11 cellular contexts compared by ENCODE assay signal in genomic region chr1:151512326-151512725, GRCh38. TPM values are rescaled to one million over a fixed set of nuclear protein-coding genes. Genes with fewer than 3 reads are reported as not detected.
A peak's percentile ranks its signal among the peaks of the same experiment; 100 is the strongest.
DNase-seq lines count a peak whose midpoint lies in the region; ATAC-seq, FAIRE-seq and TF ChIP-seq lines count a peak whose summit lies in the region.
"Had no signal": no experiment of that assay in that cellular context is flagged by ENCODE, and none has a peak within 500 bp of the region (broad histone marks: within the 10 kb centered on the region; RNA-seq: fewer than 3 reads in every experiment).

No MANE protein-coding gene starts in this region.

- H3K4me3 ChIP-seq in kidney (ENCODE audit: low read length in 2 of 2) (peak overlapping the region; percentile 67 to 72), thyroid gland (replicated peaks in 1 of 3) (peak overlapping the region in 1 of 3 donors; percentile 52), WERI-Rb-1 (ENCODE audit: low read depth, low read length) (no peak overlapping the region; the same call in 1 of the 2 replicates)

- no peak for DNase-seq in activated T-cell treated with anti-CD3 and anti-CD28 coated beads, Interleukin-2, amount 50 U/mL, for 4 hours
- no peak for DNase-seq in activated T-cell treated with anti-CD3 and anti-CD28 coated beads for 4 hours
- DNase-seq in activated T-helper 1 cell treated with anti-CD3 and anti-CD28 coated beads, Interleukin-12 subunit alpha, Interleukin-12 subunit beta, Interleukin-2, Interleukin-4 antibody, amounts not matched to agents 30 ng/mL and 10 ng/mL and 1 ng/mL, durations not matched to agents 14 hours and 24 hours and 36 hours (ENCODE audit: low spot score): no peak
- no peak for DNase-seq in kidney
- DNase-seq in thyroid gland: peak in 1 of 2 donors; percentile 10
- no peak for DNase-seq in WERI-Rb-1
- no peak for DNase-seq in hippocampal formation (lab: John Stamatoyannopoulos, UW)
- no peak for DNase-seq in AML-193 (lab: John Stamatoyannopoulos, UW)
- DNase-seq: cortex of kidney, T1000 had no signal

- no peaks in the 10 kb centered on the region for H3K36me3 ChIP-seq in kidney (ENCODE audit: control insufficient read depth in 1 of 2, insufficient read depth in 2 of 2, low read length in 2 of 2)
- H3K36me3 ChIP-seq in thyroid gland: no peaks in the 10 kb centered on the region
- H3K36me3 ChIP-seq in WERI-Rb-1: no peaks in the 10 kb centered on the region

- 38 to 43% methylated on average over 3 to 4 of the region's 4 CpGs for WGBS in thyroid gland, 2 donors

- no peak for FAIRE-seq in kidney (lab: Jason Lieb, UNC)

- H3K27ac ChIP-seq in kidney (ENCODE audit: low read depth in 2 of 2, low read length in 2 of 2) (peak overlapping the region; percentile 80 to 86), thyroid gland (peak overlapping the region; percentile 72 to 93 (median 89)), WERI-Rb-1 (no peak overlapping the region)

- H3K27me3 ChIP-seq in thyroid gland (no peaks in the 10 kb centered on the region), WERI-Rb-1 (ENCODE audit: insufficient read depth, low read depth, severe bottlenecking) (peaks cover 33% of the 10 kb centered on the region)

- H3K9ac ChIP-seq in kidney (ENCODE audit: low read length in 2 of 2): peak overlapping the region; percentile 81 to 89

- intact Hi-C loops in activated T-helper 1 cell treated with anti-CD3 and anti-CD28 coated beads, Interleukin-12 subunit alpha, Interleukin-12 subunit beta, Interleukin-2, Interleukin-4 antibody, amounts not matched to agents 30 ng/mL and 10 ng/mL and 1 ng/mL, durations not matched to agents 14 hours and 24 hours and 36 hours (cut with micrococcal nuclease): no loop called here
- intact Hi-C loops in kidney (cut with DNase I) (no loop called here), thyroid gland (cut with DNase I) (loop anchor here (2.0 kb wide), 1 partner anchor 24 kb away; no protein-coding TSS in a partner anchor)

- H3K4me1 Mint-ChIP-seq in activated T-cell treated with anti-CD3 and anti-CD28 coated beads, Interleukin-2, amount 50 U/mL, for 4 hours (ENCODE audit: low read depth): peaks cover 30% of the 10 kb centered on the region
- H3K4me1 Mint-ChIP-seq in activated T-helper 1 cell treated with anti-CD3 and anti-CD28 coated beads, Interleukin-12 subunit alpha, Interleukin-12 subunit beta, Interleukin-2, Interleukin-4 antibody, amounts not matched to agents 30 ng/mL and 10 ng/mL and 1 ng/mL, durations not matched to agents 14 hours and 24 hours and 36 hours (ENCODE audit: low read depth): peaks cover 32% of the 10 kb centered on the region

- peaks cover 1% of the 10 kb centered on the region for H3K27me3 Mint-ChIP-seq in activated T-cell treated with anti-CD3 and anti-CD28 coated beads, Interleukin-2, amount 50 U/mL, for 4 hours (ENCODE audit: low read depth)
- H3K27me3 Mint-ChIP-seq in activated T-helper 1 cell treated with anti-CD3 and anti-CD28 coated beads, Interleukin-12 subunit alpha, Interleukin-12 subunit beta, Interleukin-2, Interleukin-4 antibody, amounts not matched to agents 30 ng/mL and 10 ng/mL and 1 ng/mL, durations not matched to agents 14 hours and 24 hours and 36 hours (ENCODE audit: insufficient read depth): peaks cover 15% of the 10 kb centered on the region

- no peaks in the 10 kb centered on the region for H3K9me3 Mint-ChIP-seq in activated T-cell treated with anti-CD3 and anti-CD28 coated beads, Interleukin-2, amount 50 U/mL, for 4 hours
- no peaks in the 10 kb centered on the region for H3K9me3 Mint-ChIP-seq in activated T-helper 1 cell treated with anti-CD3 and anti-CD28 coated beads, Interleukin-12 subunit alpha, Interleukin-12 subunit beta, Interleukin-2, Interleukin-4 antibody, amounts not matched to agents 30 ng/mL and 10 ng/mL and 1 ng/mL, durations not matched to agents 14 hours and 24 hours and 36 hours

- TF ChIP-seq POLR2A in thyroid gland (IDR thresholded peaks at IDR 0.05): no peak

- H3K4me3 Mint-ChIP-seq in activated T-cell treated with anti-CD3 and anti-CD28 coated beads, Interleukin-2, amount 50 U/mL, for 4 hours: peak overlapping the region; percentile 91
- H3K4me3 Mint-ChIP-seq in activated T-helper 1 cell treated with anti-CD3 and anti-CD28 coated beads, Interleukin-12 subunit alpha, Interleukin-12 subunit beta, Interleukin-2, Interleukin-4 antibody, amounts not matched to agents 30 ng/mL and 10 ng/mL and 1 ng/mL, durations not matched to agents 14 hours and 24 hours and 36 hours: peak overlapping the region; percentile 76

- no peak for ATAC-seq in activated T-cell treated with anti-CD3 and anti-CD28 coated beads, Interleukin-2, amount 50 U/mL, for 4 hours

- no peaks in the 10 kb centered on the region for H3K9me3 ChIP-seq in kidney (ENCODE audit: control insufficient read depth in 1 of 2, low read length in 2 of 2)
- no peaks in the 10 kb centered on the region for H3K9me3 ChIP-seq in thyroid gland
- H3K9me3 ChIP-seq in WERI-Rb-1 (ENCODE audit: severe bottlenecking): no peaks in the 10 kb centered on the region

- TF ChIP-seq CTCF in kidney (IDR thresholded peaks at IDR 0.05; ENCODE audit: borderline replicate concordance, extremely low read depth, insufficient read depth) (no peak), thyroid gland (IDR thresholded peaks at IDR 0.05) (no peak), WERI-Rb-1 (IDR thresholded peaks at IDR 0.05; ENCODE audit: low read depth, low read length) (no peak)

- no peaks in the 10 kb centered on the region for H3K36me3 Mint-ChIP-seq in activated T-cell treated with anti-CD3 and anti-CD28 coated beads, Interleukin-2, amount 50 U/mL, for 4 hours (ENCODE audit: insufficient read depth)
- H3K36me3 Mint-ChIP-seq in activated T-helper 1 cell treated with anti-CD3 and anti-CD28 coated beads, Interleukin-12 subunit alpha, Interleukin-12 subunit beta, Interleukin-2, Interleukin-4 antibody, amounts not matched to agents 30 ng/mL and 10 ng/mL and 1 ng/mL, durations not matched to agents 14 hours and 24 hours and 36 hours (ENCODE audit: low read depth): no peaks in the 10 kb centered on the region

- peaks cover 13 to 32% of the 10 kb centered on the region in 2 donors for H3K4me1 ChIP-seq in kidney (ENCODE audit: control insufficient read depth in 1 of 2, insufficient read depth in 1 of 2, low read depth in 1 of 2, low read length in 2 of 2)
- peaks cover 35 to 41% of the 10 kb centered on the region in 2 donors for H3K4me1 ChIP-seq in thyroid gland

- no peak overlapping the region for H3K27ac Mint-ChIP-seq in activated T-helper 1 cell treated with anti-CD3 and anti-CD28 coated beads, Interleukin-12 subunit alpha, Interleukin-12 subunit beta, Interleukin-2, Interleukin-4 antibody, amounts not matched to agents 30 ng/mL and 10 ng/mL and 1 ng/mL, durations not matched to agents 14 hours and 24 hours and 36 hours

RNA-seq across cellular contexts. Expression of gene CGN, which starts 1.1 kb away (rescaled TPM):
- 1 to 10 TPM in 1 of 3 donors, under 1 TPM in 2; 0.68 to 1.0 (median 0.94) TPM for total RNA-seq in activated T-cell treated with anti-CD3 and anti-CD28 coated beads, Interleukin-2, amount 50 U/mL, for 4 hours
- total RNA-seq in activated T-helper 1 cell treated with anti-CD3 and anti-CD28 coated beads, Interleukin-12 subunit alpha, Interleukin-12 subunit beta, Interleukin-2, Interleukin-4 antibody, amounts not matched to agents 30 ng/mL and 10 ng/mL and 1 ng/mL, durations not matched to agents 14 hours and 24 hours and 36 hours: 0.17 and 0.91 TPM in 2 replicates
- 41.6 TPM for total RNA-seq in kidney
- 24.0 TPM for polyA plus RNA-seq in kidney (ENCODE audit: insufficient read depth, low read depth, low replicate concordance)
- total RNA-seq in thyroid gland: 10 to 100 TPM in 1 of 4 donors, 1 to 10 TPM in 3; 7.7 to 14.9 (median 8.7) TPM
- total RNA-seq: myocyte had no signal

RNA-seq across cellular contexts. Expression of gene TUFT1, which starts 27.8 kb away (rescaled TPM):
- total RNA-seq in activated T-cell treated with anti-CD3 and anti-CD28 coated beads, Interleukin-2, amount 50 U/mL, for 4 hours: 1 to 10 TPM; 1.2 to 4.0 (median 2.2) TPM
- 1.9 and 2.3 TPM in 2 replicates for total RNA-seq in activated T-helper 1 cell treated with anti-CD3 and anti-CD28 coated beads, Interleukin-12 subunit alpha, Interleukin-12 subunit beta, Interleukin-2, Interleukin-4 antibody, amounts not matched to agents 30 ng/mL and 10 ng/mL and 1 ng/mL, durations not matched to agents 14 hours and 24 hours and 36 hours
- 12.9 TPM for total RNA-seq in kidney
- 8.9 TPM for polyA plus RNA-seq in kidney (ENCODE audit: insufficient read depth, low read depth, low replicate concordance)
- total RNA-seq in thyroid gland: 1 to 10 TPM; 4.0 to 8.8 (median 5.0) TPM

RNA-seq across cellular contexts. Expression of gene POGZ, which starts 53.0 kb away (rescaled TPM):
- 10 to 100 TPM; 48.8 to 51.2 (median 49.5) TPM for total RNA-seq in activated T-cell treated with anti-CD3 and anti-CD28 coated beads, Interleukin-2, amount 50 U/mL, for 4 hours
- 89.1 and 91.1 TPM in 2 replicates for total RNA-seq in activated T-helper 1 cell treated with anti-CD3 and anti-CD28 coated beads, Interleukin-12 subunit alpha, Interleukin-12 subunit beta, Interleukin-2, Interleukin-4 antibody, amounts not matched to agents 30 ng/mL and 10 ng/mL and 1 ng/mL, durations not matched to agents 14 hours and 24 hours and 36 hours
- total RNA-seq in kidney: 96.6 TPM
- 16.4 TPM for polyA plus RNA-seq in kidney (ENCODE audit: insufficient read depth, low read depth, low replicate concordance)
- 100 to 1,000 TPM in 1 of 4 donors, 10 to 100 TPM in 3; 66.0 to 103 (median 88.3) TPM for total RNA-seq in thyroid gland
